In the genomic region with DNA sequence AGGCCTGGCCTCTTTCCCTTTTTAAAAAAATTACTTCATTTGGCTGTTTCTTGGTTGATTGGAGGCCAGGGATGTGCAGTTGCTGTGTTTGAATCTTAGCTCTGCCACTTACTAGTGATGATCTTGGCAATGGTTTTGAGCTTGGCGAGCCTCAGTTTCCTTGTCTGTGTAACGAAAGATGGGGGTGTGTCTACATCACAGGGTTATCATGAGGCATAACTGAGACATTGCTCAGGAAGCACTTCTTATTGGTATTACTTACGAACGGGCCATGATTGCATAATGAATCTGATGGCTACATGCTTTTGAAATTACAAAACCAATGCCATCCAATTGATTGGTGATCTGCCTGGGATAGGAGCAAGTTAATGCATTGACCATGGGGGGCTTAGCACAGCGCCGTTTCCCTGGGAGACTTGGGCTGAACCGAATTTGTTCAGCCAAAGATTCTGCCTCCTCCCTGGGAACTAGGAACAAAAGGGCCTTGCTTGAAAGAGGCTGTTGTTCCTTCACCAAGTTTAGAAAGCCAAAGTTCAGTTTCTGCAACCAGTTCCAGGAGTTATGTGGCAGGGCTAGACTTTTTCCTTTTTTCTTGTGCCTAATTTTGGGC, we compare ENCODE assay signal across 14 cellular contexts. TPM values are rescaled to one million over a fixed set of nuclear protein-coding genes. Genes with fewer than 3 reads are reported as not detected.
A peak's percentile ranks its signal among the peaks of the same experiment; 100 is the strongest.
DNase-seq lines count a peak whose midpoint lies in the region; ATAC-seq, FAIRE-seq and TF ChIP-seq lines count a peak whose summit lies in the region.
"Had no signal": no experiment of that assay in that cellular context is flagged by ENCODE, and none has a peak within 500 bp of the region (broad histone marks: within the 10 kb centered on the region; RNA-seq: fewer than 3 reads in every experiment).

No MANE protein-coding gene starts in this region.

- TF ChIP-seq EP300 in A549 (IDR thresholded peaks at IDR 0.05), result no peak

- TF ChIP-seq CTCF in A549 (IDR thresholded peaks at IDR 0.05), result no peak
- no peak for TF ChIP-seq CTCF in brain (conservative IDR thresholded peaks at IDR 0.05)
- no peak for TF ChIP-seq CTCF in thyroid gland (IDR thresholded peaks at IDR 0.05)

- peaks cover 78% of the 10 kb centered on the region for H3K4me1 Mint-ChIP-seq in brain
- H3K4me1 Mint-ChIP-seq in memory B cell, result peaks cover 50% of the 10 kb centered on the region

- CTCF ChIA-PET in A549 (lab: Yijun Ruan, JAX), result interaction anchor here (1.1 to 1.9 kb wide), 6 partner anchors 8 to 62 kb away, joined by 3 to 6 read pairs (median 4); no protein-coding TSS in a partner anchor

- H3K27ac ChIP-seq in A549, result peak overlapping the region in 1 of 2 experiments; percentile 72; a peak in 3 of 6 replicates
- H3K27ac ChIP-seq in thyroid gland, result no peak overlapping the region

- peak overlapping the region; percentile 16; the same call in 1 of the 3 replicates for H3K4me2 ChIP-seq in A549

- H3K36me3 Mint-ChIP-seq in brain, result peaks cover 35% of the 10 kb centered on the region
- peaks cover 3% of the 10 kb centered on the region for H3K36me3 Mint-ChIP-seq in memory B cell

- in situ Hi-C loops in G401 (cut with HindIII; ENCODE audit: low sequenced_read_pairs), result no loop called here

- intact Hi-C loops in thyroid gland (cut with DNase I), result no loop called here

- H3K9me3 ChIP-seq in A549 (no peaks in the 10 kb centered on the region), thyroid gland (no peaks in the 10 kb centered on the region)
- H3K9me3 ChIP-seq: BE2C had no signal

- FAIRE-seq in A549 (lab: Jason Lieb, UNC), result no peak

- no peaks in the 10 kb centered on the region for H3K27me3 ChIP-seq in thyroid gland
- H3K27me3 ChIP-seq: BE2C had no signal

- no peak for DNase-seq in A549 (ENCODE audit: low read depth in 1 of 2, low spot score in 1 of 2)
- peak; percentile 23 for DNase-seq in G401 (ENCODE audit: low spot score)
- DNase-seq in memory B cell (ENCODE audit: low spot score in 2 of 2), result no peak
- DNase-seq in NK-92 treated with Interleukin-12 subunit alpha and Interleukin-12 subunit beta, amount 100 ng/mL, for 24 hours (lab: John Stamatoyannopoulos, UW), result no peak
- DNase-seq in thyroid gland, result no peak
- DNase-seq in mesenteric fat pad (ENCODE audit: low spot score), result no peak
- DNase-seq in activated CD8-positive, alpha-beta memory T cell treated with anti-CD3 and anti-CD28 coated beads, Interleukin-2, amount 50 U/mL, for 4 hours, result no peak
- DNase-seq: activated naive CD4-positive, alpha-beta T cell treated with anti-CD3 and anti-CD28 coated beads, Interleukin-2, amount 10 ng/mL, durations not matched to agents 7 days and 5 days; BE2C; effector CD4-positive, alpha-beta T cell; mammary epithelial cell; NCI-H1436; SW 1271 had no signal

- H3K9me3 Mint-ChIP-seq in brain (peaks cover 0 to 5% (median 0%) of the 10 kb centered on the region in 5 experiments), memory B cell (no peaks in the 10 kb centered on the region)
- H3K9me3 Mint-ChIP-seq: activated naive CD4-positive, alpha-beta T cell treated with anti-CD3 and anti-CD28 coated beads, Interleukin-2, amount 10 ng/mL, durations not matched to agents 7 days and 5 days had no signal

- ATAC-seq in A549, result no peak
- no peak for ATAC-seq in memory B cell (ENCODE audit: low read depth)

- H3K36me3 ChIP-seq in thyroid gland, result no peaks in the 10 kb centered on the region
- H3K36me3 ChIP-seq: BE2C had no signal

- H3K27me3 Mint-ChIP-seq in brain (peaks cover 3% of the 10 kb centered on the region), memory B cell (no peaks in the 10 kb centered on the region)
- H3K27me3 Mint-ChIP-seq: activated naive CD4-positive, alpha-beta T cell treated with anti-CD3 and anti-CD28 coated beads, Interleukin-2, amount 10 ng/mL, durations not matched to agents 7 days and 5 days had no signal

- H3K4me3 ChIP-seq in A549 (no peak overlapping the region), thyroid gland (replicated peaks in 1 of 3) (no peak overlapping the region)

- POLR2A ChIA-PET in A549 (lab: Yijun Ruan, JAX), result no interaction called here

- no peak for TF ChIP-seq RAD21 in A549 (conservative IDR thresholded peaks at IDR 0.05 in 1 of 2, IDR thresholded peaks at IDR 0.05 in 1 of 2)

- H3K4me3 Mint-ChIP-seq in brain (peak overlapping the region in 1 of 5 experiments; percentile 1), memory B cell (no peak overlapping the region)
- H3K4me3 Mint-ChIP-seq: activated naive CD4-positive, alpha-beta T cell treated with anti-CD3 and anti-CD28 coated beads, Interleukin-2, amount 10 ng/mL, durations not matched to agents 7 days and 5 days had no signal

- H3K4me1 ChIP-seq in A549 (peaks cover 78% of the 10 kb centered on the region), thyroid gland (peaks cover 8 to 17% of the 10 kb centered on the region in 2 donors)
- H3K4me1 ChIP-seq: BE2C had no signal

- no peak for TF ChIP-seq POLR2A in A549 (IDR thresholded peaks at IDR 0.05; ENCODE audit: low read length)
- TF ChIP-seq POLR2A in thyroid gland (IDR thresholded peaks at IDR 0.05), result no peak

- H3K27ac Mint-ChIP-seq in brain, result peak overlapping the region; percentile 20 to 87 (median 75)
- H3K27ac Mint-ChIP-seq in memory B cell, result peak overlapping the region; percentile 68
- H3K27ac Mint-ChIP-seq: activated naive CD4-positive, alpha-beta T cell treated with anti-CD3 and anti-CD28 coated beads, Interleukin-2, amount 10 ng/mL, durations not matched to agents 7 days and 5 days had no signal

- 83% methylated on average over 7 of the region's 7 CpGs for WGBS in A549 (ENCODE audit: missing lambda C conversion rate)
- WGBS in thyroid gland, 2 donors, result 82 to 91% methylated on average over 7 of the region's 7 CpGs

TF ChIP-seq in A549, 52 proteins besides CTCF, POLR2A, EP300 and RAD21:
- TF ChIP-seq SREBF2 (IDR thresholded peaks at IDR 0.05) (no peak), CEBPB (IDR thresholded peaks at IDR 0.05) (peak in 1 of 2 experiments; percentile 40; a peak in 1 of 4 replicates), CHD2 (IDR thresholded peaks at IDR 0.05; ENCODE audit: low read length, partially characterized antibody) (no peak)

RNA-seq across cellular contexts. Expression of gene CMIP, which starts 21.8 kb away (rescaled TPM):
- polyA plus RNA-seq in A549 (2011; rRNA removed), result 21.6 and 44.7 TPM in 2 replicates
- 78.5 and 97.9 TPM in 2 replicates for polyA plus RNA-seq in A549 (2012; cell fraction: cytosol; rRNA removed)
- 128 and 142 TPM in 2 replicates for polyA plus RNA-seq in A549 (2012; cell fraction: nucleus; rRNA removed)
- 118 to 129 TPM (median 125 TPM) in 3 replicates for polyA plus RNA-seq in A549 (2017; fragmentation: RNase III; extraction: RNeasy Plus Mini Kit Qiagen cat#74134 plus additional on column Dnase treatment)
- 89.1 and 130 TPM in 2 replicates for polyA minus RNA-seq in A549 (2011; rRNA and poly(A)+ RNA removed)
- total RNA-seq in G401 (2014; rRNA removed; shearing (Covaris generic)), result 4.6 and 8.6 TPM in 2 replicates
- polyA plus RNA-seq in brain (ENCODE audit: insufficient read depth, low read depth, low replicate concordance), result 409 TPM
- total RNA-seq in thyroid gland, result 10 to 100 TPM; 15.5 to 65.9 (median 20.2) TPM
- 68.4 TPM for total RNA-seq in mesenteric fat pad
